Comparison of ENCODE assay signal across 8 cellular contexts in genomic region chr11:86608251-86608799, GRCh38.
DNase-seq lines count a peak whose midpoint lies in the region; ATAC-seq, FAIRE-seq and TF ChIP-seq lines count a peak whose summit lies in the region.

No MANE protein-coding gene starts in this region.

- no TSS peak for BruUV-seq in Caco-2 (replicated peaks; lab: Mats Ljungman, UMichigan)

- ATAC-seq in GM18873 (IDR thresholded peaks at IDR 0.05; ENCODE audit: low FRiP score, unreplicated experiment) (peak; percentile 81), HG03045 (IDR thresholded peaks at IDR 0.05; ENCODE audit: unreplicated experiment) (peak; percentile 82), gastroesophageal sphincter (peak; percentile 84), pancreas (peak; percentile 85 to 96 (median 94))

- TF ChIP-seq CTCF in Caco-2 (IDR thresholded peaks at IDR 0.05; ENCODE audit: insufficient read depth in 1 of 2, low read depth in 1 of 2, low read length in 1 of 2, severe bottlenecking in 1 of 2, unreplicated experiment in 1 of 2) (peak; percentile 95 to 99), gastroesophageal sphincter (IDR thresholded peaks at IDR 0.05) (peak; percentile 85 to 89 (median 86)), pancreas (IDR thresholded peaks at IDR 0.05) (peak; percentile 72 to 85 (median 84))

- H3K9me3 ChIP-seq in Caco-2, result no peaks in the 10 kb centered on the region; the same call in 1 of the 2 replicates
- H3K9me3 ChIP-seq in gastroesophageal sphincter, result no peaks in the 10 kb centered on the region
- no peaks in the 10 kb centered on the region for H3K9me3 ChIP-seq in pancreas

- CTCF ChIA-PET in Caco-2 (lab: Charles Lee), result interaction anchor here (0.6 to 2.3 kb wide), 72 partner anchors 10 to 869 kb away, joined by 3 to 40 read pairs (median 5); partner anchors contain the start of genes ME3 and PRSS23

- no peak overlapping the region for H3K4me3 ChIP-seq in Caco-2 (ENCODE audit: low read depth, low read length)
- H3K4me3 ChIP-seq in gastroesophageal sphincter, result no peak overlapping the region
- peak overlapping the region in 1 of 4 donors; percentile 12 for H3K4me3 ChIP-seq in pancreas

- no peaks in the 10 kb centered on the region for H3K27me3 Mint-ChIP-seq in Caco-2 (ENCODE audit: insufficient read depth, unreplicated experiment)

- no peaks in the 10 kb centered on the region for H3K9me3 Mint-ChIP-seq in Caco-2 (ENCODE audit: unreplicated experiment)

- TF ChIP-seq EP300 in gastroesophageal sphincter (IDR thresholded peaks at IDR 0.05), result no peak

- H3K27ac Mint-ChIP-seq in Caco-2 (ENCODE audit: unreplicated experiment), result no peak overlapping the region

- DNase-seq in Caco-2 (peak; percentile 76), NCI-H2171 (lab: John Stamatoyannopoulos, UW) (peak; percentile 98), activated T-cell treated with anti-CD3 and anti-CD28 coated beads for 4 hours (peak; percentile 4), pancreas (peak; percentile 56 to 81 (median 66))
- DNase-seq in activated effector memory CD4-positive, alpha-beta T cell treated with anti-CD3 and anti-CD28 coated beads, Interleukin-2, amount 50 U/mL, for 16 hours, result no peak

- H3K27ac ChIP-seq in gastroesophageal sphincter (peak overlapping the region; percentile 43 to 63 (median 53)), pancreas (no peak overlapping the region)

- WGBS in gastroesophageal sphincter (ENCODE audit: low coverage in 1 of 2), 2 donors, result 0% methylated on average over 7 of the region's 7 CpGs
- WGBS in pancreas, 2 donors, result 3 to 6% methylated on average over 7 of the region's 7 CpGs

- H3K27me3 ChIP-seq in Caco-2 (replicated peaks; ENCODE audit: control insufficient read depth, insufficient read depth, low read length), result no peaks in the 10 kb centered on the region
- no peaks in the 10 kb centered on the region for H3K27me3 ChIP-seq in gastroesophageal sphincter
- no peaks in the 10 kb centered on the region for H3K27me3 ChIP-seq in pancreas

- intact Hi-C loops in Caco-2 (cut with micrococcal nuclease; ENCODE audit: unreplicated experiment) (loop anchor here (1.0 to 2.0 kb wide), 6 partner anchors 64 to 311 kb away; partner anchors contain the start of gene ME3), pancreas (cut with DNase I) (loop anchor here in 1 of 3 donors (10.0 kb wide), 1 partner anchor 206 kb away; no protein-coding TSS in a partner anchor)

- no peaks in the 10 kb centered on the region for H3K36me3 ChIP-seq in Caco-2 (ENCODE audit: control insufficient read depth, insufficient read depth, low read length)
- no peaks in the 10 kb centered on the region for H3K36me3 ChIP-seq in gastroesophageal sphincter
- no peaks in the 10 kb centered on the region for H3K36me3 ChIP-seq in pancreas

- POLR2A ChIA-PET in Caco-2 (lab: Charles Lee), result interaction anchor here (1.1 to 1.3 kb wide), 2 partner anchors 16 to 204 kb away, joined by 4 read pairs; no protein-coding TSS in a partner anchor

- H3K4me1 ChIP-seq in Caco-2 (peaks cover 7% of the 10 kb centered on the region; the same call in 1 of the 2 replicates), gastroesophageal sphincter (peaks cover 5 to 45% (median 14%) of the 10 kb centered on the region in 3 donors), pancreas (peaks cover 8 to 18% (median 13%) of the 10 kb centered on the region in 3 donors)

- H3K4me3 Mint-ChIP-seq in Caco-2 (ENCODE audit: unreplicated experiment), result peak overlapping the region; percentile 45

- FAIRE-seq in pancreas (lab: Jason Lieb, UNC), result peak; percentile 83

- peaks cover 23% of the 10 kb centered on the region for H3K4me1 Mint-ChIP-seq in Caco-2 (ENCODE audit: low read depth, unreplicated experiment)

- no peak for TF ChIP-seq POLR2A in gastroesophageal sphincter (IDR thresholded peaks at IDR 0.05)

- peaks cover 5% of the 10 kb centered on the region for H3K36me3 Mint-ChIP-seq in Caco-2 (ENCODE audit: insufficient read depth, unreplicated experiment)

Comparison
In these comparisons a context has a peak if more than half of its experiments do, and no peak if none do; other contexts are left out.
1. H3K27ac ChIP-seq: peak in gastroesophageal sphincter (4 of 4); none in pancreas (0 of 4).
2. Peak in every context shown above with its lines, with median percentiles within 50 percentile points of each other: CTCF ChIP-seq and ATAC-seq.